ENCODE assay signal across 9 cellular contexts in genomic region chr11:64675417-64676252, GRCh38. TPM values are rescaled to one million over a fixed set of nuclear protein-coding genes. Genes with fewer than 3 reads are reported as not detected.
DNase-seq lines count a peak whose midpoint lies in the region; ATAC-seq, FAIRE-seq and TF ChIP-seq lines count a peak whose summit lies in the region.
"Had no signal": no experiment of that assay in that cellular context is flagged by ENCODE, and none has a peak within 500 bp of the region (broad histone marks: within the 10 kb centered on the region; RNA-seq: fewer than 3 reads in every experiment).

No MANE protein-coding gene starts in this region.

- no peak overlapping the region for H3K9ac ChIP-seq in HepG2 (ENCODE audit: insufficient read depth, low read depth, low read length)

- no peak for TF ChIP-seq POLR2A in HepG2 (IDR thresholded peaks at IDR 0.05; ENCODE audit: insufficient read depth in 1 of 2, low read depth in 2 of 2, low read length in 2 of 2)

- no peak for TF ChIP-seq EP300 in HepG2 (IDR thresholded peaks at IDR 0.05; ENCODE audit: low read depth in 2 of 2, low read length in 2 of 2)
- no peak for TF ChIP-seq EP300 in HepG2 (CRISPR knock-in tag; IDR thresholded peaks at IDR 0.05; ENCODE audit: borderline replicate concordance)

- no peaks in the 10 kb centered on the region for H3K9me3 ChIP-seq in A673 (ENCODE audit: low read depth, low read length, poor library complexity, severe bottlenecking)
- H3K9me3 ChIP-seq in HepG2 (ENCODE audit: low read length): no peaks in the 10 kb centered on the region

- H3K79me2 ChIP-seq in HepG2 (ENCODE audit: insufficient read depth, low read length): no peaks in the 10 kb centered on the region

- FAIRE-seq in HepG2 (lab: Jason Lieb, UNC): no peak
- FAIRE-seq: TTC549 had no signal

- in situ Hi-C loops in astrocyte of the spinal cord (cut with HindIII; ENCODE audit: low sequenced_read_pairs) (no loop called here), HepG2 (cut with HindIII; ENCODE audit: extremely low pct_ligation_motif_present, low pct_unique_long_range_greater_than_20kb) (loop anchor here (5.0 kb wide), 1 partner anchor 62 kb away; no protein-coding TSS in a partner anchor)

- intact Hi-C loops in A673 (cut with micrococcal nuclease; ENCODE audit: unreplicated experiment) (no loop called here), HepG2 (cut with micrococcal nuclease; ENCODE audit: unreplicated experiment) (no loop called here)

- 29% methylated on average over 11 of the region's 20 CpGs for WGBS in HepG2 (ENCODE audit: low lambda C conversion rate)

- no peak for TF ChIP-seq RAD21 in HepG2 (CRISPR knock-in tag; IDR thresholded peaks at IDR 0.05)

- H3K4me3 ChIP-seq in A673 (ENCODE audit: low read depth, low read length, poor library complexity, severe bottlenecking): no peak overlapping the region
- H3K4me3 ChIP-seq in astrocyte of the spinal cord (ENCODE audit: low read depth, low read length): no peak overlapping the region
- H3K4me3 ChIP-seq in HepG2 (replicated peaks in 1 of 3; ENCODE audit: insufficient read depth in 1 of 3, low read depth in 2 of 3, low read length in 3 of 3): no peak overlapping the region

- CTCF ChIA-PET in A673 (lab: Charles Lee) (interaction anchor here (2.6 kb wide), 1 partner anchor 13 kb away, joined by 7 read pairs; no protein-coding TSS in a partner anchor), HepG2 (lab: Yijun Ruan, JAX; ENCODE audit: low intra/inter-chr PET ratio, low total read pairs) (no interaction called here)

- H3K27me3 ChIP-seq in A673 (replicated peaks; ENCODE audit: insufficient read depth, low read depth, low read length, poor library complexity) (peaks cover 58% of the 10 kb centered on the region), HepG2 (ENCODE audit: control insufficient read depth in 1 of 2, insufficient read depth in 2 of 2, low read length in 2 of 2) (peaks cover 10 to 76% of the 10 kb centered on the region in 2 experiments)

- POLR2A ChIA-PET in A673 (lab: Charles Lee; ENCODE audit: low non-redundant PET): no interaction called here
- POLR2A ChIA-PET in HepG2 (lab: Yijun Ruan, JAX): no interaction called here

- H2AFZ ChIP-seq in HepG2 (ENCODE audit: low read length): no peak overlapping the region

- no peak for TF ChIP-seq CTCF in A673 (conservative IDR thresholded peaks at IDR 0.05; ENCODE audit: low read depth, low read length)
- TF ChIP-seq CTCF in astrocyte of the spinal cord (IDR thresholded peaks at IDR 0.05; ENCODE audit: low read depth, low read length): no peak
- no peak for TF ChIP-seq CTCF in HepG2 (CRISPR knock-in tag; IDR thresholded peaks at IDR 0.05)

- H3K4me1 ChIP-seq in A673 (ENCODE audit: insufficient read depth, low read length, poor library complexity, severe bottlenecking): peaks cover 13% of the 10 kb centered on the region
- H3K4me1 ChIP-seq in HepG2 (ENCODE audit: insufficient read depth, low read length): peaks cover 11% of the 10 kb centered on the region; the same call in 1 of the 2 replicates

- ATAC-seq in HepG2 (peak; percentile 48; the same call in 2 of the 3 replicates), GM19351 (IDR thresholded peaks at IDR 0.05; ENCODE audit: unreplicated experiment) (no peak)

- no peak overlapping the region for H3K4me2 ChIP-seq in HepG2 (ENCODE audit: low read depth, low read length)

- DNase-seq in A673 (ENCODE audit: low spot score) (peak; percentile 88), HK-2 (ENCODE audit: unreplicated experiment) (peak; percentile 29), astrocyte of the spinal cord (ENCODE audit: low read depth, low spot score) (peak; percentile 58), HepG2 (ENCODE audit: low spot score) (no peak), cerebellar nuclear complex (lab: John Stamatoyannopoulos, UW) (no peak), NCI-H2227 (lab: John Stamatoyannopoulos, UW; ENCODE audit: unreplicated experiment) (no peak), NCI-H128 (lab: John Stamatoyannopoulos, UW; ENCODE audit: unreplicated experiment) (no peak)

- BruUV-seq in A673 (replicated peaks; lab: Mats Ljungman, UMichigan) (no TSS peak), HepG2 (replicated peaks; lab: Mats Ljungman, UMichigan) (no TSS peak)

- no peaks in the 10 kb centered on the region for H4K20me1 ChIP-seq in HepG2 (ENCODE audit: insufficient read depth, low read length)

- no peak overlapping the region for H3K27ac ChIP-seq in A673 (ENCODE audit: low read depth, low read length, poor library complexity, severe bottlenecking)
- H3K27ac ChIP-seq in HepG2 (ENCODE audit: extremely low read length, insufficient read depth, low read length): no peak overlapping the region

- H3K36me3 ChIP-seq in A673 (ENCODE audit: insufficient read depth, low read length, poor library complexity, severe bottlenecking): no peaks in the 10 kb centered on the region
- H3K36me3 ChIP-seq in HepG2 (replicated peaks in 1 of 2; ENCODE audit: control insufficient read depth in 1 of 2, insufficient read depth in 2 of 2, low read length in 2 of 2): no peaks in the 10 kb centered on the region

TF ChIP-seq in HepG2, 621 proteins besides CTCF, POLR2A, EP300 and RAD21:
- TF ChIP-seq PHF8 (CRISPR knock-in tag; IDR thresholded peaks at IDR 0.05): no peak
- TF ChIP-seq ZNF605 (CRISPR knock-in tag; IDR thresholded peaks at IDR 0.05): no peak
- TF ChIP-seq PHF5A (CRISPR knock-in tag; IDR thresholded peaks at IDR 0.05; ENCODE audit: low read depth, unreplicated experiment): no peak
- TF ChIP-seq ZNF513 (CRISPR knock-in tag; conservative IDR thresholded peaks at IDR 0.05): no peak
- TF ChIP-seq ZFP36 (IDR thresholded peaks at IDR 0.05; ENCODE audit: borderline replicate concordance, low read depth, low read length, partially characterized antibody): no peak
- no peak for TF ChIP-seq SNAI1 (CRISPR knock-in tag; IDR thresholded peaks at IDR 0.05; ENCODE audit: borderline replicate concordance)
- TF ChIP-seq FIP1L1 (IDR thresholded peaks at IDR 0.05; ENCODE audit: borderline replicate concordance, insufficient read depth, low read depth, low read length): no peak
- no peak for TF ChIP-seq ZNF34 (CRISPR knock-in tag; IDR thresholded peaks at IDR 0.05; ENCODE audit: borderline replicate concordance)
- TF ChIP-seq ZNF776 (CRISPR knock-in tag; IDR thresholded peaks at IDR 0.05): no peak
- no peak for TF ChIP-seq ZNF879 (CRISPR knock-in tag; IDR thresholded peaks at IDR 0.05)

RNA-seq across cellular contexts. Expression of gene NRXN2, which starts 47.4 kb away (rescaled TPM):
- total RNA-seq in A673 (2021) (5.0 and 6.1 TPM in 2 replicates), HepG2 (2016; rRNA removed; fragmentation: Illumina TruSeq; extraction: Trizol) (not detected in 2 replicates)
- total RNA-seq in HepG2 (2016; cell fraction: cytosol; rRNA removed; fragmentation: Illumina TruSeq; extraction: Trizol; ENCODE audit: low read depth): not detected in 2 replicates
- total RNA-seq in HepG2 (2016; cell fraction: insoluble cytoplasmic fraction; rRNA removed; fragmentation: Illumina TruSeq; extraction: Trizol): not detected in 2 replicates
- total RNA-seq in HepG2 (2016; cell fraction: membrane; rRNA removed; fragmentation: Illumina TruSeq; extraction: Trizol): not detected in 2 replicates
- not detected in 2 replicates for total RNA-seq in HepG2 (2016; cell fraction: nucleus; rRNA removed; fragmentation: Illumina TruSeq; extraction: Trizol)
- polyA plus RNA-seq in HepG2 (2011; rRNA removed): 0.03 TPM in 1 of 2 replicates, not detected in the other
- polyA plus RNA-seq in HepG2 (2011; cell fraction: cytosol; rRNA removed): 0.08 and 0.14 TPM in 2 replicates
- polyA plus RNA-seq in HepG2 (2011; cell fraction: nucleus; rRNA removed): 0.13 TPM in 1 of 2 replicates, not detected in the other
- 0.32 and 0.42 TPM in 2 replicates for polyA plus RNA-seq in HepG2 (2012)
- not detected in 2 replicates for polyA plus RNA-seq in HepG2 (2016; cell fraction: cytosol; fragmentation: Illumina TruSeq; extraction: Trizol; ENCODE audit: low read depth)
- polyA plus RNA-seq in HepG2 (2016; cell fraction: insoluble cytoplasmic fraction; fragmentation: Illumina TruSeq; extraction: Trizol; ENCODE audit: low read depth): 0.07 TPM in 1 of 2 replicates, not detected in the other
- not detected in 2 replicates for polyA plus RNA-seq in HepG2 (2016; cell fraction: membrane; fragmentation: Illumina TruSeq; extraction: Trizol; ENCODE audit: low read depth)
- not detected in 2 replicates for polyA plus RNA-seq in HepG2 (2016; cell fraction: nucleus; fragmentation: Illumina TruSeq; extraction: Trizol; ENCODE audit: insufficient read depth, low read depth)
- 1.9 TPM in 1 of 2 replicates, not detected in the other for polyA minus RNA-seq in HepG2 (2011; rRNA and poly(A)+ RNA removed; ENCODE audit: low replicate concordance)
- polyA minus RNA-seq in HepG2 (2011; cell fraction: cytosol; rRNA and poly(A)+ RNA removed): not detected in 2 replicates
- not detected in 2 replicates for polyA minus RNA-seq in HepG2 (2011; cell fraction: nucleus; rRNA and poly(A)+ RNA removed)

Comparison
In these comparisons a context has a peak if more than half of its experiments do, and no peak if none do; other contexts are left out.
1. DNase-seq: peak in A673 (single experiment), HK-2 (single experiment) and astrocyte of the spinal cord (single experiment); none in HepG2 (single experiment), cerebellar nuclear complex (0 of 2), NCI-H2227 (single experiment) and NCI-H128 (single experiment).